Comparison of ENCODE assay signal across 27 cellular contexts in genomic region chr11:86108146-86108545, GRCh38. TPM values are rescaled to one million over a fixed set of nuclear protein-coding genes. Genes with fewer than 3 reads are reported as not detected.
DNase-seq lines count a peak whose midpoint lies in the region; ATAC-seq, FAIRE-seq and TF ChIP-seq lines count a peak whose summit lies in the region.
"Had no signal": no experiment of that assay in that cellular context is flagged by ENCODE, and none has a peak within 500 bp of the region (broad histone marks: within the 10 kb centered on the region; RNA-seq: fewer than 3 reads in every experiment).

No MANE protein-coding gene starts in this region.

- no peak overlapping the region for H3K4me3 Mint-ChIP-seq in activated naive CD8-positive, alpha-beta T cell
- no peak overlapping the region for H3K4me3 Mint-ChIP-seq in activated naive CD8-positive, alpha-beta T cell treated with anti-CD3 and anti-CD28 coated beads for 36 hours
- H3K4me3 Mint-ChIP-seq: CD14-positive monocyte; CD8-positive, alpha-beta memory T cell had no signal

- H3K9me3 Mint-ChIP-seq in activated naive CD8-positive, alpha-beta T cell (ENCODE audit: low read depth): no peaks in the 10 kb centered on the region
- no peaks in the 10 kb centered on the region for H3K9me3 Mint-ChIP-seq in activated naive CD8-positive, alpha-beta T cell treated with anti-CD3 and anti-CD28 coated beads for 36 hours

- no TSS peak for BruUV-seq in K562 (replicated peaks; lab: Mats Ljungman, UMichigan)

- peak; percentile 15 for FAIRE-seq in K562 (lab: Jason Lieb, UNC)
- FAIRE-seq in GM12891 (lab: Jason Lieb, UNC): no peak
- FAIRE-seq: GM18507, HepG2 had no signal

- H4K20me1 ChIP-seq in K562 (replicated peaks; ENCODE audit: control insufficient read depth, insufficient read depth, low read length): no peaks in the 10 kb centered on the region

- H3K27me3 ChIP-seq in K562 (ENCODE audit: control insufficient read depth in 2 of 2, insufficient read depth in 2 of 2, low read length in 2 of 2): no peaks in the 10 kb centered on the region
- H3K27me3 ChIP-seq in parathyroid adenoma (ENCODE audit: control insufficient read depth, insufficient read depth, low read length): no peaks in the 10 kb centered on the region
- no peaks in the 10 kb centered on the region for H3K27me3 ChIP-seq in upper lobe of right lung
- H3K27me3 ChIP-seq: BE2C had no signal

- peak overlapping the region in 1 of 2 experiments; percentile 16; a peak in 1 of 4 replicates for H3K9ac ChIP-seq in K562 (ENCODE audit: insufficient read depth in 1 of 2, low read depth in 2 of 2, low read length in 2 of 2)
- no peak overlapping the region for H3K9ac ChIP-seq in parathyroid adenoma
- H3K9ac ChIP-seq: SK-N-SH had no signal

- no peak overlapping the region for H3K4me3 ChIP-seq in K562
- no peak overlapping the region for H3K4me3 ChIP-seq in parathyroid adenoma (ENCODE audit: low read depth, low read length)
- H3K4me3 ChIP-seq in upper lobe of right lung: no peak overlapping the region

- peaks cover 7% of the 10 kb centered on the region for H3K4me1 Mint-ChIP-seq in activated naive CD8-positive, alpha-beta T cell (ENCODE audit: low read depth)
- no peaks in the 10 kb centered on the region for H3K4me1 Mint-ChIP-seq in activated naive CD8-positive, alpha-beta T cell treated with anti-CD3 and anti-CD28 coated beads for 36 hours

- TF ChIP-seq POLR2A in K562 (conservative IDR thresholded peaks at IDR 0.05) (no peak), GM12891 (IDR thresholded peaks at IDR 0.05; ENCODE audit: low read depth, low read length) (no peak)

- no peak overlapping the region for H3K4me2 ChIP-seq in K562 (ENCODE audit: insufficient read depth, low read length)
- H3K4me2 ChIP-seq in parathyroid adenoma (ENCODE audit: low read length): no peak overlapping the region
- H3K4me2 ChIP-seq: SK-N-SH had no signal

- DNase-seq in activated naive CD8-positive, alpha-beta T cell treated with anti-CD3 and anti-CD28 coated beads for 36 hours: no peak
- peak; percentile 26 for DNase-seq in NCI-H524 treated with DMSO at 0.1 percent for 48 hours (lab: John Stamatoyannopoulos, UW)
- no peak for DNase-seq in K562 (ENCODE audit: extremely low read depth in 1 of 4, low spot score in 3 of 4)
- no peak for DNase-seq in GM12891 (ENCODE audit: insufficient read length, low spot score)
- DNase-seq in upper lobe of right lung: no peak
- DNase-seq: 8988T; ACHN; BE2C; CD8-positive, alpha-beta memory T cell; DND-41; KG1; NCI-H1048; NCI-H1417; NCI-H1694; NCI-H2029 treated with DMSO at 0.1 percent for 48 hours; NCI-H2227 treated with DMSO at 0.1 percent for 48 hours; NCI-H510A; NCI-H748 treated with DMSO at 0.1 percent for 48 hours; NK-92 treated with Interleukin-12 subunit alpha and Interleukin-12 subunit beta, amount 100 ng/mL, for 24 hours; PC-3; SK-N-SH had no signal

- H2AFZ ChIP-seq in K562 (ENCODE audit: low read depth, low read length): peak overlapping the region; percentile 77
- peak overlapping the region; percentile 24 for H2AFZ ChIP-seq in parathyroid adenoma

- in situ Hi-C loops in K562 (cut with MboI): no loop called here

- CTCF ChIA-PET in K562 (lab: Yijun Ruan, JAX; ENCODE audit: low intra/inter-chr PET ratio): no interaction called here

- H3K36me3 ChIP-seq in K562 (ENCODE audit: control insufficient read depth, insufficient read depth, low read length) (peaks cover 2% of the 10 kb centered on the region; the same call in 1 of the 3 replicates), parathyroid adenoma (ENCODE audit: control insufficient read depth, insufficient read depth, low read length) (no peaks in the 10 kb centered on the region), upper lobe of right lung (no peaks in the 10 kb centered on the region)
- H3K36me3 ChIP-seq: BE2C had no signal

- H3K9me3 ChIP-seq in K562 (replicated peaks; ENCODE audit: control insufficient read depth, insufficient read depth, low read depth, low read length): no peaks in the 10 kb centered on the region
- no peaks in the 10 kb centered on the region for H3K9me3 ChIP-seq in parathyroid adenoma (ENCODE audit: control insufficient read depth, low read length)
- no peaks in the 10 kb centered on the region for H3K9me3 ChIP-seq in upper lobe of right lung
- H3K9me3 ChIP-seq: BE2C, SK-N-SH had no signal

- TF ChIP-seq RAD21 in K562 (CRISPR knock-in tag; conservative IDR thresholded peaks at IDR 0.05 in 1 of 2, IDR thresholded peaks at IDR 0.05 in 1 of 2): no peak

- ATAC-seq in K562 (no peak; the same call in 2 of the 3 replicates), HG03460 (IDR thresholded peaks at IDR 0.05; ENCODE audit: unreplicated experiment) (no peak), upper lobe of right lung (no peak)
- ATAC-seq: HepG2, PC-3 had no signal

- H3K27ac ChIP-seq in K562 (ENCODE audit: extremely low read depth, low read depth, low read length): peak overlapping the region; percentile 38; the same call in 2 of the 3 replicates
- no peak overlapping the region for H3K27ac ChIP-seq in parathyroid adenoma
- H3K27ac ChIP-seq in upper lobe of right lung: no peak overlapping the region

- POLR2A ChIA-PET in K562 (lab: Yijun Ruan, JAX): interaction anchor here (1.2 kb wide), 1 partner anchor 11 kb away, joined by 4 read pairs; no protein-coding TSS in a partner anchor

- 58% methylated on average over 4 of the region's 4 CpGs for WGBS in K562 (ENCODE audit: insufficient coverage, low coverage, missing lambda C conversion rate)

- H3K4me1 ChIP-seq in K562 (replicated peaks in 1 of 2; ENCODE audit: control insufficient read depth in 2 of 2, insufficient read depth in 2 of 2, low read length in 2 of 2) (peaks cover 3 to 10% of the 10 kb centered on the region in 2 experiments; a peak in 4 of 5 replicates), parathyroid adenoma (no peaks in the 10 kb centered on the region), upper lobe of right lung (no peaks in the 10 kb centered on the region)
- H3K4me1 ChIP-seq: BE2C had no signal

- TF ChIP-seq EP300 in K562 (IDR thresholded peaks at IDR 0.05; ENCODE audit: low read length): no peak

- H3K79me2 ChIP-seq in K562 (ENCODE audit: control insufficient read depth, insufficient read depth, low read length) (peaks cover 11% of the 10 kb centered on the region), parathyroid adenoma (no peaks in the 10 kb centered on the region)

- H3K27me3 Mint-ChIP-seq in activated naive CD8-positive, alpha-beta T cell: no peaks in the 10 kb centered on the region
- no peaks in the 10 kb centered on the region for H3K27me3 Mint-ChIP-seq in activated naive CD8-positive, alpha-beta T cell treated with anti-CD3 and anti-CD28 coated beads for 36 hours
- H3K27me3 Mint-ChIP-seq: CD8-positive, alpha-beta memory T cell had no signal

- intact Hi-C loops in K562 (cut with micrococcal nuclease) (loop anchor here (5.0 kb wide), 1 partner anchor 44 kb away; no protein-coding TSS in a partner anchor), upper lobe of right lung (cut with DNase I) (no loop called here)

- H3K27ac Mint-ChIP-seq in activated naive CD8-positive, alpha-beta T cell: peak overlapping the region; percentile 2
- no peak overlapping the region for H3K27ac Mint-ChIP-seq in activated naive CD8-positive, alpha-beta T cell treated with anti-CD3 and anti-CD28 coated beads for 36 hours
- H3K27ac Mint-ChIP-seq: CD14-positive monocyte had no signal

- TF ChIP-seq CTCF in K562 (IDR thresholded peaks at IDR 0.05 in 2 of 3, conservative IDR thresholded peaks at IDR 0.05 in 1 of 3; ENCODE audit: insufficient read depth in 2 of 3, low read depth in 1 of 3, low read length in 3 of 3) (no peak), parathyroid adenoma (IDR thresholded peaks at IDR 0.05) (no peak), upper lobe of right lung (IDR thresholded peaks at IDR 0.05) (no peak)

- no peaks in the 10 kb centered on the region for H3K9me1 ChIP-seq in K562 (ENCODE audit: control insufficient read depth, insufficient read depth, low read length)

- H3K36me3 Mint-ChIP-seq in activated naive CD8-positive, alpha-beta T cell: no peaks in the 10 kb centered on the region
- H3K36me3 Mint-ChIP-seq in activated naive CD8-positive, alpha-beta T cell treated with anti-CD3 and anti-CD28 coated beads for 36 hours: no peaks in the 10 kb centered on the region
- H3K36me3 Mint-ChIP-seq: CD14-positive monocyte; CD8-positive, alpha-beta memory T cell had no signal

TF ChIP-seq in GM12891, 5 proteins besides CTCF, POLR2A, EP300 and RAD21:
- TF ChIP-seq POLR2AphosphoS5 (IDR thresholded peaks at IDR 0.05; ENCODE audit: low read depth, low read length) (no peak), PAX5 (IDR thresholded peaks at IDR 0.05; ENCODE audit: insufficient read depth, low read length, severe bottlenecking) (no peak), SPI1 (IDR thresholded peaks at IDR 0.05; ENCODE audit: low read depth, low read length) (no peak), POU2F2 (IDR thresholded peaks at IDR 0.05; ENCODE audit: low read depth, low read length) (no peak), TAF1 (IDR thresholded peaks at IDR 0.05; ENCODE audit: low read depth, low read length) (no peak)

RNA-seq across cellular contexts. Expression of gene PICALM, which starts 39.3 kb away (rescaled TPM):
- 10 to 100 TPM; 35.8 to 41.1 TPM for total RNA-seq in activated naive CD8-positive, alpha-beta T cell treated with anti-CD3 and anti-CD28 coated beads for 36 hours
- total RNA-seq in K562 (2011; cell fraction: chromatin; rRNA removed; ENCODE audit: low replicate concordance): 475 and 1,498 TPM in 2 replicates
- total RNA-seq in K562 (2011; cell fraction: nucleolus; rRNA removed): 202 and 279 TPM in 2 replicates
- 517 and 758 TPM in 2 replicates for total RNA-seq in K562 (2011; cell fraction: nucleoplasm; rRNA removed)
- total RNA-seq in K562 (2014; rRNA removed) (230 and 307 TPM in 2 replicates), K562 (2014; rRNA removed; fragmentation: Illumina TruSeq; extraction: Trizol) (340 and 386 TPM in 2 replicates), K562 (2015; rRNA removed; fragmentation: Illumina TruSeq; extraction: Trizol) (269 and 309 TPM in 2 replicates), K562 (2021) (281 and 340 TPM in 2 replicates), upper lobe of right lung (193 TPM)
- polyA plus RNA-seq in K562 (2011; rRNA removed) (681 and 990 TPM in 2 replicates), K562 (2014; fragmentation: Illumina TruSeq; extraction: Trizol) (445 and 542 TPM in 2 replicates), K562 (2014; fragmentation: Nextera tagmentation; extraction: Ambion mirVana) (100 to 1,000 TPM in 1 of 2 experiments, 10 to 100 TPM in 1; 41.3 to 129 TPM), K562 (2014; rRNA removed) (304 TPM in 2 replicates)
- polyA plus RNA-seq in K562 (2011; cell fraction: cytosol; rRNA removed): 509 and 566 TPM in 2 replicates
- polyA plus RNA-seq in K562 (2011; cell fraction: nucleus; rRNA removed): 499 and 568 TPM in 2 replicates
- 259 and 286 TPM in 2 replicates for polyA plus RNA-seq in K562 (2012)
- 1,181 and 1,573 TPM in 2 replicates for polyA minus RNA-seq in K562 (2011; rRNA and poly(A)+ RNA removed)
- 387 and 658 TPM in 2 replicates for polyA minus RNA-seq in K562 (2011; cell fraction: cytosol; rRNA and poly(A)+ RNA removed)
- 394 and 431 TPM in 2 replicates for polyA minus RNA-seq in K562 (2011; cell fraction: nucleus; rRNA and poly(A)+ RNA removed)
- polyA plus RNA-seq in GM12891 (2012; ENCODE audit: low read depth, missing spikeins): 14.8 TPM
